ENCODE assay signal across 8 cellular contexts in genomic region chr6:37517411-37517812, GRCh38. TPM values are rescaled to one million over a fixed set of nuclear protein-coding genes. Genes with fewer than 3 reads are reported as not detected.
DNase-seq lines count a peak whose midpoint lies in the region; TF ChIP-seq lines count a peak whose summit lies in the region.

No MANE protein-coding gene starts in this region.

- DNase-seq in EH (ENCODE audit: low read depth), result peak; percentile 67
- DNase-seq in NOMO-1 treated with DMSO at 0.1 percent for 48 hours (lab: John Stamatoyannopoulos, UW; ENCODE audit: unreplicated experiment), result peak; percentile 81
- DNase-seq in activated T-helper 1 cell treated with Interleukin-2 at 50 U/mL for 16 hours (ENCODE audit: low read depth), result peak; percentile 62
- peak; percentile 80 for DNase-seq in spleen
- DNase-seq in cortex of kidney (lab: John Stamatoyannopoulos, UW), result no peak
- no peak for DNase-seq in SJCRH30
- DNase-seq in SK-N-SH, result no peak
- DNase-seq in NCI-H345 treated with DMSO at 0.1 percent for 48 hours (lab: John Stamatoyannopoulos, UW; ENCODE audit: unreplicated experiment), result no peak

- WGBS in spleen, 5 donors, result 27 to 51% (median 32%) methylated on average over 11 of the region's 11 CpGs
- WGBS in SK-N-SH (ENCODE audit: low lambda C conversion rate), result 90% methylated on average over 10 of the region's 11 CpGs

- H4K20me1 ChIP-seq in SK-N-SH (ENCODE audit: insufficient read depth), result no peaks in the 10 kb centered on the region

- CTCF ChIA-PET in SK-N-SH (lab: Yijun Ruan, JAX), result interaction anchor here (1.1 to 3.1 kb wide), 11 partner anchors 8 to 192 kb away, joined by 3 to 21 read pairs (median 5); no protein-coding TSS in a partner anchor

- intact Hi-C loops in spleen (cut with DNase I; ENCODE audit: low total_unique reads), result no loop called here

- H3K4me1 ChIP-seq in spleen, result peaks cover 16 to 60% (median 38%) of the 10 kb centered on the region in 6 donors
- H3K4me1 ChIP-seq in SJCRH30, result peaks cover 35% of the 10 kb centered on the region
- peaks cover 5 to 54% of the 10 kb centered on the region in 2 experiments; a peak in 2 of 4 replicates for H3K4me1 ChIP-seq in SK-N-SH (ENCODE audit: control insufficient read depth in 1 of 2, insufficient read depth in 2 of 2, low read depth in 1 of 2, low read length in 1 of 2)

- peak overlapping the region in 6 of 8 donors; percentile 4 to 50 (median 24) for H3K4me3 ChIP-seq in spleen
- no peak overlapping the region for H3K4me3 ChIP-seq in SJCRH30
- H3K4me3 ChIP-seq in SK-N-SH (ENCODE audit: low read depth in 2 of 2, low read length in 1 of 2), result no peak overlapping the region

- POLR2A ChIA-PET in SK-N-SH (lab: Yijun Ruan, JAX), result interaction anchor here (0.9 to 1.8 kb wide), 2 partner anchors 26 to 30 kb away, joined by 3 to 9 read pairs; no protein-coding TSS in a partner anchor

- no peak overlapping the region for H2AFZ ChIP-seq in SK-N-SH (ENCODE audit: low read depth)

- H3K9me2 ChIP-seq in SK-N-SH, result no peaks in the 10 kb centered on the region

- H3K27me3 ChIP-seq in spleen (replicated peaks in 1 of 7), result peaks cover 0 to 27% (median 0%) of the 10 kb centered on the region in 7 donors
- peaks cover 19% of the 10 kb centered on the region for H3K27me3 ChIP-seq in SJCRH30
- H3K27me3 ChIP-seq in SK-N-SH (ENCODE audit: insufficient read depth), result no peaks in the 10 kb centered on the region

- no peak for TF ChIP-seq RAD21 in SK-N-SH (IDR thresholded peaks at IDR 0.05; ENCODE audit: low read length)

- H3K79me2 ChIP-seq in SK-N-SH (ENCODE audit: insufficient read depth), result no peaks in the 10 kb centered on the region

- no peaks in the 10 kb centered on the region for H3F3A ChIP-seq in SK-N-SH (replicated peaks; ENCODE audit: insufficient read depth)

- no peak overlapping the region for H3K4me2 ChIP-seq in SK-N-SH

- H3K9ac ChIP-seq in SK-N-SH, result no peak overlapping the region

- TF ChIP-seq CTCF in spleen (IDR thresholded peaks at IDR 0.05 in 8 of 11, conservative IDR thresholded peaks at IDR 0.05 in 3 of 11) (no peak), SK-N-SH (IDR thresholded peaks at IDR 0.05) (no peak)

- H3K27ac ChIP-seq in spleen (peak overlapping the region; percentile 15 to 87 (median 77)), SJCRH30 (no peak overlapping the region), SK-N-SH (ENCODE audit: low read depth in 2 of 2, low read length in 1 of 2) (peak overlapping the region in 1 of 2 experiments; percentile 98; a peak in 2 of 4 replicates)

- TF ChIP-seq EP300 in SK-N-SH (IDR thresholded peaks at IDR 0.05; ENCODE audit: borderline replicate concordance in 1 of 2, low read depth in 1 of 2, low read length in 1 of 2), result no peak

- TF ChIP-seq POLR2A in spleen (IDR thresholded peaks at IDR 0.05), result no peak

- H3K36me3 ChIP-seq in spleen (no peaks in the 10 kb centered on the region), SJCRH30 (no peaks in the 10 kb centered on the region), SK-N-SH (replicated peaks in 1 of 2; ENCODE audit: control insufficient read depth in 1 of 2, insufficient read depth in 2 of 2, low read length in 1 of 2) (no peaks in the 10 kb centered on the region)

- H3K9me3 ChIP-seq in spleen (no peaks in the 10 kb centered on the region), SJCRH30 (replicated peaks) (no peaks in the 10 kb centered on the region), SK-N-SH (no peaks in the 10 kb centered on the region)

TF ChIP-seq in SK-N-SH, 30 proteins besides CTCF, POLR2A, EP300 and RAD21 (continues in another document):
- TF ChIP-seq IRF3 (IDR thresholded peaks at IDR 0.05; ENCODE audit: low read depth, low read length) (no peak), CHD2 (IDR thresholded peaks at IDR 0.05; ENCODE audit: low read length, partially characterized antibody) (no peak), USF1 (IDR thresholded peaks at IDR 0.05; ENCODE audit: borderline replicate concordance, low read depth) (no peak), TEAD4 (IDR thresholded peaks at IDR 0.05; ENCODE audit: borderline replicate concordance, insufficient read depth) (no peak), FOXM1 (IDR thresholded peaks at IDR 0.05; ENCODE audit: low read depth) (no peak), NFIC (IDR thresholded peaks at IDR 0.05; ENCODE audit: borderline replicate concordance) (no peak), FOXJ3 (CRISPR knock-in tag; IDR thresholded peaks at IDR 0.05) (no peak), RFX5 (IDR thresholded peaks at IDR 0.05; ENCODE audit: low read length) (no peak), TAF1 (IDR thresholded peaks at IDR 0.05; ENCODE audit: borderline replicate concordance, low read depth, low read length) (no peak), RXRA (IDR thresholded peaks at IDR 0.05; ENCODE audit: borderline replicate concordance, low read depth) (no peak), TCF12 (IDR thresholded peaks at IDR 0.05) (no peak), FOSL2 (IDR thresholded peaks at IDR 0.05; ENCODE audit: borderline replicate concordance, low read depth) (no peak), EZH2phosphoT487 (IDR thresholded peaks at IDR 0.05; ENCODE audit: borderline replicate concordance, low read depth) (no peak), USF2 (IDR thresholded peaks at IDR 0.05; ENCODE audit: borderline replicate concordance, low read depth, low read length) (no peak), PBX3 (IDR thresholded peaks at IDR 0.05) (no peak), JUND (IDR thresholded peaks at IDR 0.05) (no peak), REST (IDR thresholded peaks at IDR 0.05; ENCODE audit: low read depth, low read length) (no peak), MXI1 (IDR thresholded peaks at IDR 0.05; ENCODE audit: low read depth, low read length) (no peak)

RNA-seq across cellular contexts. Expression of gene CCDC167, which starts 17.7 kb away (rescaled TPM):
- 10 to 100 TPM; 11.6 to 38.4 (median 17.4) TPM for total RNA-seq in spleen
- polyA plus RNA-seq in spleen (10 to 100 TPM; 26.1 to 64.8 (median 41.0) TPM), SK-N-SH (2012; rRNA removed) (49.1 and 63.2 TPM in 2 replicates)
- 29.0 and 34.1 TPM in 2 replicates for total RNA-seq in SJCRH30 (2014; rRNA removed; shearing (Covaris generic))
- 50.1 and 62.9 TPM in 2 replicates for polyA plus RNA-seq in SK-N-SH (2012; cell fraction: cytosol; rRNA removed)
- 17.7 and 37.0 TPM in 2 replicates for polyA plus RNA-seq in SK-N-SH (2012; cell fraction: nucleus; rRNA removed)

Comparison
In these comparisons a context has a peak if more than half of its experiments do, and no peak if none do; other contexts are left out.
1. DNase-seq: peak in EH (single experiment), NOMO-1 treated with DMSO at 0.1 percent for 48 hours (single experiment), activated T-helper 1 cell treated with Interleukin-2 at 50 U/mL for 16 hours (single experiment) and spleen (single experiment); none in cortex of kidney (single experiment), SJCRH30 (0 of 2), SK-N-SH (single experiment) and NCI-H345 treated with DMSO at 0.1 percent for 48 hours (single experiment).
2. H3K4me3 ChIP-seq: peak in spleen (6 of 8); none in SJCRH30 (single experiment) and SK-N-SH (0 of 2).